Comparison of ENCODE assay signal across 2 cellular contexts in the genomic region with DNA sequence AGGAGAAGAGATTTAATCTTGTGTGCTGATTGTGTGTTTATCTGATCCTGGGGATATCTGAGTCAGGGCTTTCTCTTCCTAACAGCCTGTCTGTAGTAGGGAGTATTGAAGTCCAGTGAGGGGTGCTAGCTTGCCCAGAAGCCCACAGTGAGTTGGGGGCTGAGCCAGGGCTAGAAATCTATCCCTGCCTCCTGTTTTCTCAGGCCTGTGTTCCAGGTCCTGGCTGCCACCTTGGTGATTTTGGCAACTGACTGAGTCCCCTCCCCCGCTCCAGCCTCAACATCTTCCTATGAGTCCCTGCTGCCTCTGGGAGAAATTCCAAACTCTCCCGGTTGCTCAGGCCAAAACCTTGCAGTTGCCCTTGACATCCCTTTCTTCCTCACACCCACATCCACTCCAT.
TF ChIP-seq lines count a peak whose summit lies in the region.

No MANE protein-coding gene starts in this region.

TF ChIP-seq in A549, 52 proteins besides CTCF, POLR2A, EP300 and RAD21:
- TF ChIP-seq PBX3 (IDR thresholded peaks at IDR 0.05) = no peak
- no peak for TF ChIP-seq TFCP2L1 (CRISPR knock-in tag; IDR thresholded peaks at IDR 0.05)
- TF ChIP-seq, protein P1, sequence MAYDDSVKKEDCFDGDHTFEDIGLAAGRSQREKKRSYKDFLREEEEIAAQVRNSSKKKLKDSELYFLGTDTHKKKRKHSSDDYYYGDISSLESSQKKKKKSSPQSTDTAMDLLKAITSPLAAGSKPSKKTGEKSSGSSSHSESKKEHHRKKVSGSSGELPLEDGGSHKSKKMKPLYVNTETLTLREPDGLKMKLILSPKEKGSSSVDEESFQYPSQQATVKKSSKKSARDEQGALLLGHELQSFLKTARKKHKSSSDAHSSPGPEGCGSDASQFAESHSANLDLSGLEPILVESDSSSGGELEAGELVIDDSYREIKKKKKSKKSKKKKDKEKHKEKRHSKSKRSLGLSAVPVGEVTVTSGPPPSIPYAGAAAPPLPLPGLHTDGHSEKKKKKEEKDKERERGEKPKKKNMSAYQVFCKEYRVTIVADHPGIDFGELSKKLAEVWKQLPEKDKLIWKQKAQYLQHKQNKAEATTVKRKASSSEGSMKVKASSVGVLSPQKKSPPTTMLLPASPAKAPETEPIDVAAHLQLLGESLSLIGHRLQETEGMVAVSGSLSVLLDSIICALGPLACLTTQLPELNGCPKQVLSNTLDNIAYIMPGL (CRISPR knock-in tag; IDR thresholded peaks at IDR 0.05; ENCODE audit: borderline replicate concordance) = no peak
- TF ChIP-seq ZSCAN20 (CRISPR knock-in tag; IDR thresholded peaks at IDR 0.05) = no peak
- TF ChIP-seq TP53 (CRISPR knock-in tag; IDR thresholded peaks at IDR 0.05) = no peak
- TF ChIP-seq KDM1A (IDR thresholded peaks at IDR 0.05; ENCODE audit: low read depth) = no peak
- TF ChIP-seq, protein P2, sequence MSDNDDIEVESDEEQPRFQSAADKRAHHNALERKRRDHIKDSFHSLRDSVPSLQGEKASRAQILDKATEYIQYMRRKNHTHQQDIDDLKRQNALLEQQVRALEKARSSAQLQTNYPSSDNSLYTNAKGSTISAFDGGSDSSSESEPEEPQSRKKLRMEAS (IDR thresholded peaks at IDR 0.05) = no peak
- no peak for TF ChIP-seq RCOR1 (IDR thresholded peaks at IDR 0.05; ENCODE audit: low read depth, low read length)
- no peak for TF ChIP-seq FOXS1 (CRISPR knock-in tag; IDR thresholded peaks at IDR 0.05)

TF ChIP-seq in GM23338, 12 proteins besides CTCF, POLR2A, EP300 and RAD21:
- TF ChIP-seq REST (IDR thresholded peaks at IDR 0.05; ENCODE audit: unreplicated experiment) (no peak), EZH2phosphoT487 (IDR thresholded peaks at IDR 0.05; ENCODE audit: unreplicated experiment) (no peak), JUNB (IDR thresholded peaks at IDR 0.05; ENCODE audit: unreplicated experiment) (no peak), ZNF114 (CRISPR knock-in tag; IDR thresholded peaks at IDR 0.05) (no peak), ETS1 (IDR thresholded peaks at IDR 0.05) (no peak), EZH2 (IDR thresholded peaks at IDR 0.05; ENCODE audit: low read depth, unreplicated experiment) (no peak), CREB1 (CRISPR knock-in tag; IDR thresholded peaks at IDR 0.05; ENCODE audit: low read depth) (no peak), ZNF331 (CRISPR knock-in tag; IDR thresholded peaks at IDR 0.05; ENCODE audit: low read depth) (no peak), STAT1 (IDR thresholded peaks at IDR 0.05; ENCODE audit: unreplicated experiment) (no peak), NANOG (IDR thresholded peaks at IDR 0.05; ENCODE audit: borderline replicate concordance) (no peak), ZNF462 (CRISPR knock-in tag; IDR thresholded peaks at IDR 0.05) (no peak), POLR2AphosphoS5 (IDR thresholded peaks at IDR 0.05; ENCODE audit: low read depth) (no peak)
